Comparison of ENCODE assay signal across 7 cellular contexts in genomic region chr1:153152481-153152880, GRCh38. TPM values are rescaled to one million over a fixed set of nuclear protein-coding genes. Genes with fewer than 3 reads are reported as not detected.
"Had no signal": no experiment of that assay in that cellular context is flagged by ENCODE, and none has a peak within 500 bp of the region (broad histone marks: within the 10 kb centered on the region; RNA-seq: fewer than 3 reads in every experiment).

No MANE protein-coding gene starts in this region.

- DNase-seq: IMR-90 had no signal

- ATAC-seq: HepG2, K562 had no signal

- H3K27ac ChIP-seq: HL-60 had no signal

- H3K4me3 ChIP-seq: K562 had no signal

RNA-seq across cellular contexts. Expression of gene SPRR2G, which starts 1.8 kb away (rescaled TPM):
- total RNA-seq: HepG2, HT-29, HT1080, IMR-90, K562 had no signal
- polyA plus RNA-seq: HepG2, IgD-negative memory B cell, IMR-90, K562 had no signal

RNA-seq across cellular contexts. Expression of gene SPRR2F, which starts 39.2 kb away (rescaled TPM):
- total RNA-seq: HepG2, HT-29, HT1080, IMR-90 had no signal
- polyA plus RNA-seq: HepG2, IgD-negative memory B cell, IMR-90 had no signal

RNA-seq across cellular contexts. Expression of gene LELP1, which starts 50.7 kb away (rescaled TPM):
- total RNA-seq: HepG2, HT-29, HT1080, IMR-90, K562 had no signal
- polyA plus RNA-seq: HepG2, IgD-negative memory B cell, IMR-90, K562 had no signal

RNA-seq across cellular contexts. Expression of gene SPRR2E, which starts 58.2 kb away (rescaled TPM):
- total RNA-seq: HepG2, HT-29, HT1080, IMR-90, K562 had no signal
- polyA plus RNA-seq: HepG2, IgD-negative memory B cell, IMR-90, K562 had no signal
